In the genomic region with DNA sequence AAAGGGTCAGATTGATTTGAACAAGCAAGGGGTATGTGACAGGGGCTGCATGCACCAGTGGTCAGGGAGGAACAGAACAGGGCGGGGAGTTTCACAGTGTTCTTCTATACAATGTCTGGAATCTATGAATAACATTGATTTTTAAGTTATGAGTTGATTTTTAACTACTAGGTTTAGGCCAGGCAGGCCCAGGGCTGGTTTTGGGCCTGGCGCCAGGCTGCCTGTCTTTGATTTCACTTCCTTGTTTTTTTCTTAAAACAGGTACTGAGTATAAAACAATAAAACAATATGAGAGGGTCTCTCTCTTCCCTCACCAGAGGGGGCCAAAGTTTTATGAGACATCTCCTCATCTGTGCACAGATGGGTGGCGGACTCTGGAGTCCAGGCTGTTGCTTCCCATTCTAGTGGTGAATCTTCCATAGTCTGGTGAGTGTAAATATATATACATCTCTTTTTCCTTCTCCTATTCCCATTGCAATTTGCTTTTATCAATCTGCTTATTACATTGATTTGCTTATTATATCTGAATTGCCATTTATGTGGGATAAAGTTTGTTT, we compare ENCODE assay signal across 1 cellular context.
TF ChIP-seq lines count a peak whose summit lies in the region.

No MANE protein-coding gene starts in this region.

TF ChIP-seq in GM12878, 131 proteins besides CTCF, POLR2A, EP300 and RAD21:
- TF ChIP-seq SPI1 (IDR thresholded peaks at IDR 0.05; ENCODE audit: borderline replicate concordance, insufficient read depth, low read depth, low read length): peak; percentile 15; the same call in 1 of the 2 replicates
TF ChIP-seq in GM12878: peak in this region for 1; not testable (repeated sequence) for 130.
